1 cellular context compared by ENCODE assay signal in the genomic region with DNA sequence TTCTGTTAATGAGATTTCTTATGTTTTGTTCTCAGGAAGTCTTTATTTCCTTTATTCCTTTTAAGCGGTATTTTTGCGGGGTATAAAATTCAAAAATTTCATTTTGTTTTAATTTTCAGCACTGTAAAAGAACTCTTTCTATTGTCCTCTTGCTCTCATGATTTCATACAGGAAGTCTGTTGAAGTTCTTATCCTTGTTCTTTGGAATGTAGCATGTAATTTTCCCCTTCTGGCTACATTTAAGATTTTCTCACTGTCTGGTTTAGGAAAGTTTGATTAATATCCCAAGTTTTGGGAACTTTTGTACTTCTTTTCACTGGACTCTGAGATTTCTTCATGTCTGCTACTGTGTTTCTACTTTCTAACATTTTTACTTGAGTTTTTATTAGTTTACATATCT.
TF ChIP-seq lines count a peak whose summit lies in the region.

No MANE protein-coding gene starts in this region.

TF ChIP-seq in HCT116, 20 proteins besides CTCF, POLR2A, EP300 and RAD21:
- TF ChIP-seq YY1 (IDR thresholded peaks at IDR 0.05; ENCODE audit: extremely low read depth, insufficient replicate concordance, low read depth, low read length) (no peak), CBX3 (IDR thresholded peaks at IDR 0.05; ENCODE audit: low read depth) (peak; percentile 60; the same call in 1 of the 2 replicates), EZH2phosphoT487 (IDR thresholded peaks at IDR 0.05; ENCODE audit: borderline replicate concordance) (no peak), EGR1 (IDR thresholded peaks at IDR 0.05; ENCODE audit: low read depth) (no peak)
- TF ChIP-seq, protein P1, sequence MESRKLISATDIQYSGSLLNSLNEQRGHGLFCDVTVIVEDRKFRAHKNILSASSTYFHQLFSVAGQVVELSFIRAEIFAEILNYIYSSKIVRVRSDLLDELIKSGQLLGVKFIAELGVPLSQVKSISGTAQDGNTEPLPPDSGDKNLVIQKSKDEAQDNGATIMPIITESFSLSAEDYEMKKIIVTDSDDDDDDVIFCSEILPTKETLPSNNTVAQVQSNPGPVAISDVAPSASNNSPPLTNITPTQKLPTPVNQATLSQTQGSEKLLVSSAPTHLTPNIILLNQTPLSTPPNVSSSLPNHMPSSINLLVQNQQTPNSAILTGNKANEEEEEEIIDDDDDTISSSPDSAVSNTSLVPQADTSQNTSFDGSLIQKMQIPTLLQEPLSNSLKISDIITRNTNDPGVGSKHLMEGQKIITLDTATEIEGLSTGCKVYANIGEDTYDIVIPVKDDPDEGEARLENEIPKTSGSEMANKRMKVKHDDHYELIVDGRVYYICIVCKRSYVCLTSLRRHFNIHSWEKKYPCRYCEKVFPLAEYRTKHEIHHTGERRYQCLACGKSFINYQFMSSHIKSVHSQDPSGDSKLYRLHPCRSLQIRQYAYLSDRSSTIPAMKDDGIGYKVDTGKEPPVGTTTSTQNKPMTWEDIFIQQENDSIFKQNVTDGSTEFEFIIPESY (IDR thresholded peaks at IDR 0.05; ENCODE audit: extremely low read depth, insufficient replicate concordance, low read length) = no peak
